ENCODE assay signal across 8 cellular contexts in the genomic region with DNA sequence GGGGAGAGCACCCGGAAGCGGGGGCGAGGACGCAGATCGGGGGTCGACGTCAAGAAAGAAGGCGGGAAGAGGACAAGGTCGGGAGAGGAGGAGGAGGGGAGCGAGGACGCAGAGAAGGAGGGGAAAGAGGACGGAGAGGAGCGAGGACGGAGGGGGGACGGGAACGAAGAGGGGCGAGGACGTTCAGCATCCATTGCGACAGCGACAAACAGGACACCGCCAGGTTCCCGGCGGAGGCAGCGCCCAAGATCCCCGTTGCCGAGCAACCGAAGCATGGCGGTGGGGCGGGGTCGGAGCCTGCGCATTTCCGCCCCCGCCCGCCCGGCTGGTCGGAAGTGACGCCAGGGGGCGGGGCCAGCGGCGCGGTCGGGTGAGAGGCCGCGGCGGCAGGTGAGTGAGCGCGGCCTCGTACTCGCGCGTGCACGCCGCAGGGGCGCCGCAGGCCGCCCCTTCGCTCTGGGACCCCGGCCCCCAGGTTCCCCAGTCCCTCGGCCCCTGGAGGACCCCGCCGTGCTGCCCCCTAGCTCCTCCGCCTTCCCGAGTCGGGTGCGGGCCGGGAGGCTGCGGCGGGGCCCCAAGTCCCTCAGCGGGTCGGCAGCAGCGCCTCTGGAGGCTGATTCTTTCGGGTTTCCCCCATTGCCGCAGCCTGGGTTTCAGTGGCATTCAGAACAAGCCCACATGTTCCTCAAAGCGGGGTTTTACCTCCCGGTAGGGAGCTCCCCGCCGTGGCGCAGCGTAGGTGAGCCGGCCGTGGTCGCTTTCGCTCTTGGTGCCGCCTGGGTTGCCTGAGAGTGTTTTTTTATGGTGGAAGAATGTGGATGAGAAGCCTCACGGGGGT. TPM values are rescaled to one million over a fixed set of nuclear protein-coding genes. Genes with fewer than 3 reads are reported as not detected.
DNase-seq lines count a peak whose midpoint lies in the region; ATAC-seq and TF ChIP-seq lines count a peak whose summit lies in the region.

A gene with protein sequence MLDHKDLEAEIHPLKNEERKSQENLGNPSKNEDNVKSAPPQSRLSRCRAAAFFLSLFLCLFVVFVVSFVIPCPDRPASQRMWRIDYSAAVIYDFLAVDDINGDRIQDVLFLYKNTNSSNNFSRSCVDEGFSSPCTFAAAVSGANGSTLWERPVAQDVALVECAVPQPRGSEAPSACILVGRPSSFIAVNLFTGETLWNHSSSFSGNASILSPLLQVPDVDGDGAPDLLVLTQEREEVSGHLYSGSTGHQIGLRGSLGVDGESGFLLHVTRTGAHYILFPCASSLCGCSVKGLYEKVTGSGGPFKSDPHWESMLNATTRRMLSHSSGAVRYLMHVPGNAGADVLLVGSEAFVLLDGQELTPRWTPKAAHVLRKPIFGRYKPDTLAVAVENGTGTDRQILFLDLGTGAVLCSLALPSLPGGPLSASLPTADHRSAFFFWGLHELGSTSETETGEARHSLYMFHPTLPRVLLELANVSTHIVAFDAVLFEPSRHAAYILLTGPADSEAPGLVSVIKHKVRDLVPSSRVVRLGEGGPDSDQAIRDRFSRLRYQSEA (plus strand): TSS at position 354 of the 838 bp plus-strand sequence. CDS start 19,593 bp downstream, outside the sequence.

- H3K9me3 ChIP-seq in mucosa of descending colon, result no peaks in the 10 kb centered on the region

- peak within 1 kb of the TSS; percentile 60 for H3K4me3 ChIP-seq in mucosa of descending colon

- H3K27ac ChIP-seq in epithelial cell of prostate, result peak within 1 kb of the TSS; percentile 91

- no peak for TF ChIP-seq CTCF in mucosa of descending colon (IDR thresholded peaks at IDR 0.05)

- TF ChIP-seq RAD21 in Ishikawa (IDR thresholded peaks at IDR 0.05; ENCODE audit: low read depth), result no peak

- DNase-seq in DMS53 (lab: John Stamatoyannopoulos, UW) (peak; percentile 97), OCI-M1 (lab: John Stamatoyannopoulos, UW) (peak; percentile 96), activated T-cell treated with anti-CD3 and anti-CD28 coated beads for 24 hours (ENCODE audit: low read depth) (peak; percentile 92), epithelial cell of prostate (ENCODE audit: low read depth, low spot score) (no peak), mucosa of descending colon (peak; percentile 95 to 96 (median 96))
- peak; percentile 92 for DNase-seq in stimulated activated CD8-positive, alpha-beta memory T cell treated with anti-CD3 and anti-CD28 coated beads, Interleukin-4, amount 100 ng/mL, for 24 hours (ENCODE audit: low read depth)

- peaks cover 8% of the 10 kb centered on the region for H3K4me1 ChIP-seq in mucosa of descending colon (ENCODE audit: low read depth)

- TF ChIP-seq EP300 in Ishikawa (IDR thresholded peaks at IDR 0.05; ENCODE audit: borderline replicate concordance), result no peak

- intact Hi-C loops in mucosa of descending colon (cut with DNase I, micrococcal nuclease), result no loop called here

- H3K36me3 ChIP-seq in mucosa of descending colon (ENCODE audit: low read depth), result no peaks in the 10 kb centered on the region

- ATAC-seq in GM21576 (IDR thresholded peaks at IDR 0.05; ENCODE audit: unreplicated experiment), result peak; percentile 75
- ATAC-seq in mucosa of descending colon, result peak; percentile 99

TF ChIP-seq in Ishikawa, 13 proteins besides CTCF, POLR2A, EP300 and RAD21:
- TF ChIP-seq TCF12 (IDR thresholded peaks at IDR 0.05; ENCODE audit: low read depth) (no peak), FOXM1 (IDR thresholded peaks at IDR 0.05; ENCODE audit: borderline replicate concordance, low read depth) (no peak), ZBTB7A (IDR thresholded peaks at IDR 0.05; ENCODE audit: low read depth) (peak; percentile 21; the same call in 1 of the 2 replicates), EGR1 (IDR thresholded peaks at IDR 0.05) (peak; percentile 86), CEBPB (IDR thresholded peaks at IDR 0.05) (0 out of 2 replicates have a peak, but pooled peaks have one; percentile 22), USF1 (IDR thresholded peaks at IDR 0.05) (no peak), TEAD4 (IDR thresholded peaks at IDR 0.05) (no peak), YY1 (IDR thresholded peaks at IDR 0.05; ENCODE audit: low read depth) (peak; percentile 73), CREB1 (IDR thresholded peaks at IDR 0.05; ENCODE audit: low read depth) (peak; percentile 82), NFIC (IDR thresholded peaks at IDR 0.05) (no peak), TAF1 (IDR thresholded peaks at IDR 0.05; ENCODE audit: low read depth) (peak; percentile 35; the same call in 1 of the 2 replicates)
- TF ChIP-seq, protein P1, sequence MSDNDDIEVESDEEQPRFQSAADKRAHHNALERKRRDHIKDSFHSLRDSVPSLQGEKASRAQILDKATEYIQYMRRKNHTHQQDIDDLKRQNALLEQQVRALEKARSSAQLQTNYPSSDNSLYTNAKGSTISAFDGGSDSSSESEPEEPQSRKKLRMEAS (IDR thresholded peaks at IDR 0.05), result no peak; the same call in none of the 2 replicates
- TF ChIP-seq, protein P2, sequence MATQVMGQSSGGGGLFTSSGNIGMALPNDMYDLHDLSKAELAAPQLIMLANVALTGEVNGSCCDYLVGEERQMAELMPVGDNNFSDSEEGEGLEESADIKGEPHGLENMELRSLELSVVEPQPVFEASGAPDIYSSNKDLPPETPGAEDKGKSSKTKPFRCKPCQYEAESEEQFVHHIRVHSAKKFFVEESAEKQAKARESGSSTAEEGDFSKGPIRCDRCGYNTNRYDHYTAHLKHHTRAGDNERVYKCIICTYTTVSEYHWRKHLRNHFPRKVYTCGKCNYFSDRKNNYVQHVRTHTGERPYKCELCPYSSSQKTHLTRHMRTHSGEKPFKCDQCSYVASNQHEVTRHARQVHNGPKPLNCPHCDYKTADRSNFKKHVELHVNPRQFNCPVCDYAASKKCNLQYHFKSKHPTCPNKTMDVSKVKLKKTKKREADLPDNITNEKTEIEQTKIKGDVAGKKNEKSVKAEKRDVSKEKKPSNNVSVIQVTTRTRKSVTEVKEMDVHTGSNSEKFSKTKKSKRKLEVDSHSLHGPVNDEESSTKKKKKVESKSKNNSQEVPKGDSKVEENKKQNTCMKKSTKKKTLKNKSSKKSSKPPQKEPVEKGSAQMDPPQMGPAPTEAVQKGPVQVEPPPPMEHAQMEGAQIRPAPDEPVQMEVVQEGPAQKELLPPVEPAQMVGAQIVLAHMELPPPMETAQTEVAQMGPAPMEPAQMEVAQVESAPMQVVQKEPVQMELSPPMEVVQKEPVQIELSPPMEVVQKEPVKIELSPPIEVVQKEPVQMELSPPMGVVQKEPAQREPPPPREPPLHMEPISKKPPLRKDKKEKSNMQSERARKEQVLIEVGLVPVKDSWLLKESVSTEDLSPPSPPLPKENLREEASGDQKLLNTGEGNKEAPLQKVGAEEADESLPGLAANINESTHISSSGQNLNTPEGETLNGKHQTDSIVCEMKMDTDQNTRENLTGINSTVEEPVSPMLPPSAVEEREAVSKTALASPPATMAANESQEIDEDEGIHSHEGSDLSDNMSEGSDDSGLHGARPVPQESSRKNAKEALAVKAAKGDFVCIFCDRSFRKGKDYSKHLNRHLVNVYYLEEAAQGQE (IDR thresholded peaks at IDR 0.05; ENCODE audit: low read depth), result no peak
TF ChIP-seq in Ishikawa: peak in this region for 6.

RNA-seq across cellular contexts. Expression of the gene that starts here (rescaled TPM):
- 100 to 1,000 TPM in 1 of 3 donors, 10 to 100 TPM in 2; 87.1 to 129 (median 99.1) TPM for total RNA-seq in mucosa of descending colon
